8 cellular contexts compared by ENCODE assay signal in the genomic region with DNA sequence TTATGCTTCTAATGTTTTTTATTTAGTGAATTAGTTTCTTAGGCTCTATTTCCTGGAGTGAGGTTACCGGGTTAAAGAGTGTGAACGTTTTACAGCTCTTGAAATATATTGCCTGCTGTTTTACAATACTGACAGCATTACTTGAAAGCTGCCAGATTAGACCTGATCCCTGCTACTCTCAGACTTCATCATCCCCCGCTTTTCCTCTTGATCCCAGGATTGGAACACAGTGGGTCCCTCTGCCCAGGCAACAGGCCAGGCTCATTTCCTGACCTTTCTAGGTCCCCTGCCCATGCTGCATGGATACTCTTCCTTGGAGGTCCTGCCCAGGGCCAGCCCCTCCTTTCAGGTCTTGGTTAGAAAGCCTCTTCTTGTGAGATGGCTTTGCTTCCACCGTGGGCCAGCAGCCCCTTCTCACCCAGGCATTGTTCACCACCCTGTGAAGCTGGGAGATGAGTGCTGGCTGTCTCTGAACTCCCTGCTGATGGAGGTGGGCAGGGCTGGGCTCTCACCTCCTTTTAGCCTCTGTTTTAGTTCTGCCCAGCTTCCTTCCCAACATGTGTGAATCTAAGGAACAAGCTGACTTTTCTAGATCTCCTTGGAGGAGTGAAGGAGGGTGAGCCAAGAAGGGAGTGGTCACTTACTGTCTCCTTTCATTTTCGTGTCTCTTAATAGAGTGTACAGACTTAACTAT. TPM values are rescaled to one million over a fixed set of nuclear protein-coding genes. Genes with fewer than 3 reads are reported as not detected.
A peak's percentile ranks its signal among the peaks of the same experiment; 100 is the strongest.
DNase-seq lines count a peak whose midpoint lies in the region; ATAC-seq and TF ChIP-seq lines count a peak whose summit lies in the region.

No MANE protein-coding gene starts in this region.

- H3K4me1 Mint-ChIP-seq in activated naive CD8-positive, alpha-beta T cell treated with anti-CD3 and anti-CD28 coated beads for 36 hours = peaks cover 67% of the 10 kb centered on the region

- no peak for TF ChIP-seq POLR2A in ovary (IDR thresholded peaks at IDR 0.05)

- H3K4me3 ChIP-seq in HEK293 (ENCODE audit: low read depth, low read length) (no peak overlapping the region), right cardiac atrium (ENCODE audit: low read length) (no peak overlapping the region), skin epidermis (no peak overlapping the region), ovary (no peak overlapping the region)

- TF ChIP-seq CTCF in HEK293 (tag by site-specific recombination; IDR thresholded peaks at IDR 0.05) (no peak), ovary (IDR thresholded peaks at IDR 0.05) (no peak)

- H3K9me3 Mint-ChIP-seq in activated naive CD8-positive, alpha-beta T cell treated with anti-CD3 and anti-CD28 coated beads for 36 hours = no peaks in the 10 kb centered on the region

- intact Hi-C loops in right cardiac atrium (cut with DNase I) (no loop called here), ovary (cut with DNase I) (no loop called here)

- no peak for DNase-seq in activated naive CD8-positive, alpha-beta T cell treated with anti-CD3 and anti-CD28 coated beads for 36 hours
- DNase-seq in right cardiac atrium (peak in 1 of 3 donors; percentile 60), activated gamma-delta T cell (lab: John Stamatoyannopoulos, UW) (no peak), NCI-H187 treated with DMSO at 0.1 percent for 48 hours (lab: John Stamatoyannopoulos, UW) (no peak), ovary (no peak)

- H3K27ac ChIP-seq in HEK293 (ENCODE audit: extremely low read depth, low read depth, low read length) = peak overlapping the region; percentile 57; the same call in 1 of the 2 replicates
- peak overlapping the region; percentile 94 for H3K27ac ChIP-seq in right cardiac atrium (ENCODE audit: low read length)
- H3K27ac ChIP-seq in skin epidermis = peak overlapping the region in 16 of 21 experiments; percentile 0 to 62 (median 36)
- H3K27ac ChIP-seq in ovary = peak overlapping the region in 1 of 2 donors; percentile 13

- H3K27me3 Mint-ChIP-seq in activated naive CD8-positive, alpha-beta T cell treated with anti-CD3 and anti-CD28 coated beads for 36 hours = no peaks in the 10 kb centered on the region

- H3K36me3 Mint-ChIP-seq in activated naive CD8-positive, alpha-beta T cell treated with anti-CD3 and anti-CD28 coated beads for 36 hours = peaks cover 39% of the 10 kb centered on the region

- POLR2A ChIA-PET in HEK293 (lab: Yijun Ruan, JAX) = interaction anchor here (1.2 kb wide), 1 partner anchor 17 kb away, joined by 3 read pairs; the partner anchor contains the start of gene FAM120A

- H3K4me1 ChIP-seq in HEK293 (ENCODE audit: control insufficient read depth, insufficient read depth, low read length) = peaks cover 39% of the 10 kb centered on the region
- peaks cover 18% of the 10 kb centered on the region for H3K4me1 ChIP-seq in right cardiac atrium (ENCODE audit: control insufficient read depth, insufficient read depth, low read length)
- H3K4me1 ChIP-seq in ovary (ENCODE audit: insufficient read depth) = peaks cover 20% of the 10 kb centered on the region

- no peak overlapping the region for H3K4me3 Mint-ChIP-seq in activated naive CD8-positive, alpha-beta T cell treated with anti-CD3 and anti-CD28 coated beads for 36 hours

- 10% methylated on average over 5 of the region's 5 CpGs for WGBS in right cardiac atrium
- 14 to 18% (median 14%) methylated on average over 5 of the region's 5 CpGs for WGBS in ovary, 3 donors

- ATAC-seq in right cardiac atrium = peak; percentile 74 to 87
- ATAC-seq in HG03571 (IDR thresholded peaks at IDR 0.05; ENCODE audit: unreplicated experiment) = no peak

- H3K27me3 ChIP-seq in right cardiac atrium (ENCODE audit: control insufficient read depth, insufficient read depth) (no peaks in the 10 kb centered on the region), ovary (no peaks in the 10 kb centered on the region)

- H3K36me3 ChIP-seq in HEK293 (ENCODE audit: control insufficient read depth in 2 of 2, insufficient read depth in 1 of 2, low read length in 2 of 2) = peaks cover 0 to 11% of the 10 kb centered on the region in 2 experiments; a peak in 1 of 3 replicates
- H3K36me3 ChIP-seq in ovary = no peaks in the 10 kb centered on the region

- H3K9me3 ChIP-seq in HEK293 (ENCODE audit: control insufficient read depth, insufficient read depth, low read depth, low read length) (no peaks in the 10 kb centered on the region), right cardiac atrium (ENCODE audit: control insufficient read depth, low read length) (no peaks in the 10 kb centered on the region), ovary (no peaks in the 10 kb centered on the region)

- no peak for TF ChIP-seq EP300 in ovary (IDR thresholded peaks at IDR 0.05)

- H3K27ac Mint-ChIP-seq in activated naive CD8-positive, alpha-beta T cell treated with anti-CD3 and anti-CD28 coated beads for 36 hours = peak overlapping the region; percentile 69

- CTCF ChIA-PET in HEK293 (lab: Yijun Ruan, JAX) = interaction anchor here (0.7 to 1.1 kb wide), 4 partner anchors 10 to 315 kb away, joined by 3 read pairs; partner anchors contain the start of gene FAM120AOS

TF ChIP-seq in HEK293, 187 proteins besides CTCF, POLR2A, EP300 and RAD21 (continues in another document):
- TF ChIP-seq ZNF837 (tag by site-specific recombination; IDR thresholded peaks at IDR 0.05) = no peak
- peak; percentile 39; the same call in 1 of the 2 replicates for TF ChIP-seq ZFP69B (tag by site-specific recombination; IDR thresholded peaks at IDR 0.05)
- TF ChIP-seq ZNF623 (tag by site-specific recombination; IDR thresholded peaks at IDR 0.05) = no peak
- TF ChIP-seq, protein P1, sequence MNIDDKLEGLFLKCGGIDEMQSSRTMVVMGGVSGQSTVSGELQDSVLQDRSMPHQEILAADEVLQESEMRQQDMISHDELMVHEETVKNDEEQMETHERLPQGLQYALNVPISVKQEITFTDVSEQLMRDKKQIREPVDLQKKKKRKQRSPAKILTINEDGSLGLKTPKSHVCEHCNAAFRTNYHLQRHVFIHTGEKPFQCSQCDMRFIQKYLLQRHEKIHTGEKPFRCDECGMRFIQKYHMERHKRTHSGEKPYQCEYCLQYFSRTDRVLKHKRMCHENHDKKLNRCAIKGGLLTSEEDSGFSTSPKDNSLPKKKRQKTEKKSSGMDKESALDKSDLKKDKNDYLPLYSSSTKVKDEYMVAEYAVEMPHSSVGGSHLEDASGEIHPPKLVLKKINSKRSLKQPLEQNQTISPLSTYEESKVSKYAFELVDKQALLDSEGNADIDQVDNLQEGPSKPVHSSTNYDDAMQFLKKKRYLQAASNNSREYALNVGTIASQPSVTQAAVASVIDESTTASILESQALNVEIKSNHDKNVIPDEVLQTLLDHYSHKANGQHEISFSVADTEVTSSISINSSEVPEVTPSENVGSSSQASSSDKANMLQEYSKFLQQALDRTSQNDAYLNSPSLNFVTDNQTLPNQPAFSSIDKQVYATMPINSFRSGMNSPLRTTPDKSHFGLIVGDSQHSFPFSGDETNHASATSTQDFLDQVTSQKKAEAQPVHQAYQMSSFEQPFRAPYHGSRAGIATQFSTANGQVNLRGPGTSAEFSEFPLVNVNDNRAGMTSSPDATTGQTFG (tag by site-specific recombination; IDR thresholded peaks at IDR 0.05; ENCODE audit: borderline replicate concordance) = no peak
- TF ChIP-seq ZNF76 (tag by site-specific recombination; IDR thresholded peaks at IDR 0.05; ENCODE audit: borderline replicate concordance, low read depth) = no peak
- TF ChIP-seq ZNF549 (tag by site-specific recombination; IDR thresholded peaks at IDR 0.05) = no peak
- 0 out of 2 replicates have a peak, but pooled peaks have one; percentile 15 for TF ChIP-seq ZNF10 (tag by site-specific recombination; IDR thresholded peaks at IDR 0.05)
- TF ChIP-seq ZNF366 (tag by site-specific recombination; conservative IDR thresholded peaks at IDR 0.05) = no peak
- no peak for TF ChIP-seq ZNF2 (tag by site-specific recombination; IDR thresholded peaks at IDR 0.05)
- peak; percentile 85 for TF ChIP-seq ZIC2 (tag by site-specific recombination; IDR thresholded peaks at IDR 0.05)
- TF ChIP-seq OVOL3 (tag by site-specific recombination; IDR thresholded peaks at IDR 0.05) = peak; percentile 76; the same call in 1 of the 2 replicates
- TF ChIP-seq ZSCAN16 (tag by site-specific recombination; IDR thresholded peaks at IDR 0.05) = no peak
- TF ChIP-seq ZNF398 (tag by site-specific recombination; IDR thresholded peaks at IDR 0.05) = no peak

RNA-seq across cellular contexts. Expression of gene FAM120AOS, which starts 15.5 kb away (rescaled TPM):
- total RNA-seq in activated naive CD8-positive, alpha-beta T cell treated with anti-CD3 and anti-CD28 coated beads for 36 hours = 10 to 100 TPM; 46.1 to 46.5 TPM
- total RNA-seq in right cardiac atrium = 10 to 100 TPM; 38.2 to 45.6 (median 41.2) TPM
- polyA plus RNA-seq in right cardiac atrium = 39.8 TPM
- 10 to 100 TPM; 38.3 to 49.0 (median 40.3) TPM for total RNA-seq in ovary
- 10 to 100 TPM; 38.1 to 73.9 TPM for polyA plus RNA-seq in ovary

RNA-seq across cellular contexts. Expression of gene FAM120A, which starts 17.4 kb away (rescaled TPM):
- total RNA-seq in activated naive CD8-positive, alpha-beta T cell treated with anti-CD3 and anti-CD28 coated beads for 36 hours = 100 to 1,000 TPM; 121 TPM
- total RNA-seq in right cardiac atrium = 100 to 1,000 TPM in 1 of 4 donors, 10 to 100 TPM in 3; 77.8 to 111 (median 90.2) TPM
- 42.3 TPM for polyA plus RNA-seq in right cardiac atrium
- total RNA-seq in ovary = 100 to 1,000 TPM in 2 of 7 donors, 10 to 100 TPM in 5; 65.2 to 130 (median 84.0) TPM
- 10 to 100 TPM; 37.9 to 74.3 TPM for polyA plus RNA-seq in ovary
